12 cellular contexts compared by ENCODE assay signal in genomic region chr2:237154894-237155851, GRCh38.
DNase-seq lines count a peak whose midpoint lies in the region; ATAC-seq, FAIRE-seq and TF ChIP-seq lines count a peak whose summit lies in the region.
"Had no signal": no experiment of that assay in that cellular context is flagged by ENCODE, and none has a peak within 500 bp of the region (broad histone marks: within the 10 kb centered on the region; RNA-seq: fewer than 3 reads in every experiment).

No MANE protein-coding gene starts in this region.

- no peak overlapping the region for H3K23ac ChIP-seq in neuronal stem cell (ENCODE audit: low read depth, low read length, poor library complexity)

- intact Hi-C loops in Panc1 (cut with micrococcal nuclease; ENCODE audit: unreplicated experiment) = loop anchor here (5.0 to 10.0 kb wide), 3 partner anchors 250 to 417 kb away; no protein-coding TSS in a partner anchor

- H3K4me1 ChIP-seq in Panc1 (ENCODE audit: control insufficient read depth, insufficient read depth, low read length) = no peaks in the 10 kb centered on the region; the same call in 1 of the 2 replicates
- peaks cover 0 to 5% of the 10 kb centered on the region in 2 donors for H3K4me1 ChIP-seq in neuronal stem cell (ENCODE audit: control insufficient read depth in 2 of 2, insufficient read depth in 1 of 2, low read depth in 1 of 2, low read length in 2 of 2)

- no peak for FAIRE-seq in RCC 7860 (lab: Jason Lieb, UNC)
- FAIRE-seq: urothelium cell line had no signal

- H3K18ac ChIP-seq in neuronal stem cell (ENCODE audit: low read length) = peak overlapping the region; percentile 70

- H3K14ac ChIP-seq in neuronal stem cell (ENCODE audit: low read length) = no peak overlapping the region

- POLR2A ChIA-PET in AG04450 (lab: Yijun Ruan, JAX) = interaction anchor here (1.0 to 1.1 kb wide), 2 partner anchors 161 to 163 kb away, joined by 3 to 4 read pairs; no protein-coding TSS in a partner anchor
- POLR2A ChIA-PET in Panc1 (lab: Charles Lee) = no interaction called here

- DNase-seq in AG04450 (ENCODE audit: low read depth, low spot score) (no peak), Panc1 (ENCODE audit: low read depth, low spot score) (no peak), neuronal stem cell (ENCODE audit: low spot score) (no peak), kidney tubule cell (ENCODE audit: low spot score) (no peak), NCI-H187 (lab: John Stamatoyannopoulos, UW) (no peak), RCC 7860 (ENCODE audit: low spot score) (no peak)
- DNase-seq: DND-41, lower lobe of right lung, T-cell had no signal

- H3K4ac ChIP-seq in neuronal stem cell (ENCODE audit: low read length) = no peak overlapping the region

- H3K9me3 ChIP-seq in AG04450 (ENCODE audit: control insufficient read depth, insufficient read depth, low read length) (peaks cover 4% of the 10 kb centered on the region), Panc1 (ENCODE audit: control insufficient read depth, insufficient read depth, low read depth, low read length) (no peaks in the 10 kb centered on the region), neuronal stem cell (replicated peaks in 1 of 2; ENCODE audit: control insufficient read depth in 2 of 2, insufficient read depth in 1 of 2, low read depth in 1 of 2, low read length in 2 of 2) (no peaks in the 10 kb centered on the region)
- H3K9me3 ChIP-seq: lower lobe of right lung had no signal

- CTCF ChIA-PET in AG04450 (lab: Charles Lee) (interaction anchor here (0.7 to 2.3 kb wide), 17 partner anchors 8 to 417 kb away, joined by 3 to 11 read pairs (median 4); no protein-coding TSS in a partner anchor), Panc1 (lab: Charles Lee) (interaction anchor here (1.2 kb wide), 1 partner anchor 255 kb away, joined by 7 read pairs; no protein-coding TSS in a partner anchor)

- BruUV-seq in Panc1 (replicated peaks; lab: Mats Ljungman, UMichigan) = no TSS peak

- H3K27ac ChIP-seq in AG04450 (ENCODE audit: low read depth, low read length) = peak overlapping the region; percentile 11
- peak overlapping the region; percentile 59 for H3K27ac ChIP-seq in Panc1 (ENCODE audit: low read length)
- no peak overlapping the region for H3K27ac ChIP-seq in neuronal stem cell (replicated peaks; ENCODE audit: low read length)
- H3K27ac ChIP-seq: lower lobe of right lung had no signal

- no peak overlapping the region for H3K4me2 ChIP-seq in neuronal stem cell (ENCODE audit: insufficient read depth, low read length, poor library complexity, severe bottlenecking)

- H3K4me3 ChIP-seq in AG04450 (ENCODE audit: low read depth, low read length) (no peak overlapping the region), Panc1 (ENCODE audit: low read depth in 2 of 2, low read length in 2 of 2) (no peak overlapping the region), neuronal stem cell (ENCODE audit: low read length in 2 of 2) (no peak overlapping the region)
- H3K4me3 ChIP-seq: lower lobe of right lung had no signal

- TF ChIP-seq CTCF in AG04450 (IDR thresholded peaks at IDR 0.05; ENCODE audit: low read depth, low read length) = no peak
- no peak for TF ChIP-seq CTCF in Panc1 (IDR thresholded peaks at IDR 0.05)

- no peak overlapping the region for H2BK15ac ChIP-seq in neuronal stem cell (ENCODE audit: low read length)

- in situ Hi-C loops in Panc1 (cut with HindIII; ENCODE audit: low pct_unique_long_range_greater_than_20kb, low sequenced_read_pairs) = no loop called here

- no CpG with 5 or more reads among the region's 10 CpGs for WGBS in neuronal stem cell (ENCODE audit: extremely low coverage in 2 of 2, insufficient read length in 2 of 2, insufficient replicate concordance in 1 of 2), 2 donors

- ATAC-seq in GM19043 (IDR thresholded peaks at IDR 0.05; ENCODE audit: low read depth, unreplicated experiment) (peak; percentile 69), Panc1 (no peak), HG03108 (IDR thresholded peaks at IDR 0.05; ENCODE audit: unreplicated experiment) (no peak)
- ATAC-seq: lower lobe of right lung had no signal

- H4K91ac ChIP-seq in neuronal stem cell (ENCODE audit: low read depth, low read length, poor library complexity) = no peak overlapping the region

- H3K27me3 ChIP-seq in AG04450 (ENCODE audit: control insufficient read depth, insufficient read depth, low read length) = no peaks in the 10 kb centered on the region
- H3K27me3 ChIP-seq in Panc1 (ENCODE audit: control insufficient read depth, insufficient read depth, low read length) = no peaks in the 10 kb centered on the region
- H3K27me3 ChIP-seq in neuronal stem cell (ENCODE audit: control insufficient read depth in 3 of 3, insufficient read depth in 3 of 3, low read depth in 1 of 3, low read length in 3 of 3) = peaks cover 0 to 3% (median 0%) of the 10 kb centered on the region in 3 experiments

- H2BK5ac ChIP-seq in neuronal stem cell (ENCODE audit: low read length) = no peak overlapping the region

- H2AFZ ChIP-seq in neuronal stem cell (ENCODE audit: low read length) = peak overlapping the region; percentile 23

- H3K9ac ChIP-seq in neuronal stem cell (ENCODE audit: low read depth, low read length, poor library complexity) = no peak overlapping the region

- H2AK5ac ChIP-seq in neuronal stem cell (ENCODE audit: low read depth, low read length) = peak overlapping the region; percentile 39

- H3K36me3 ChIP-seq in Panc1 (ENCODE audit: control insufficient read depth, insufficient read depth, low read length) (no peaks in the 10 kb centered on the region), neuronal stem cell (replicated peaks in 1 of 2; ENCODE audit: control insufficient read depth in 2 of 2, insufficient read depth in 2 of 2, low read length in 2 of 2) (no peaks in the 10 kb centered on the region)
- H3K36me3 ChIP-seq: lower lobe of right lung had no signal

- no peaks in the 10 kb centered on the region for H3K79me1 ChIP-seq in neuronal stem cell (ENCODE audit: low read depth, low read length)

- H2BK12ac ChIP-seq in neuronal stem cell (ENCODE audit: low read length) = no peak overlapping the region

- H4K8ac ChIP-seq in neuronal stem cell (ENCODE audit: low read depth, low read length) = no peak overlapping the region

- H2BK120ac ChIP-seq in neuronal stem cell (ENCODE audit: low read depth, low read length) = no peak overlapping the region
